In genomic region chr16:15444264-15444663, GRCh38 we compare ENCODE assay signal across 32 cellular contexts. TPM values are rescaled to one million over a fixed set of nuclear protein-coding genes. Genes with fewer than 3 reads are reported as not detected.
"Had no signal": no experiment of that assay in that cellular context is flagged by ENCODE, and none has a peak within 500 bp of the region (broad histone marks: within the 10 kb centered on the region; RNA-seq: fewer than 3 reads in every experiment).

No MANE protein-coding gene starts in this region.

- H3K4me1 Mint-ChIP-seq: activated CD4-positive, alpha-beta memory T cell treated with anti-CD3 and anti-CD28 coated beads, Interleukin-2, amount 10 ng/mL, durations not matched to agents 7 days and 5 days; activated CD4-positive, alpha-beta T cell treated with anti-CD3 and anti-CD28 coated beads, Interleukin-2, amount 10 ng/mL, durations not matched to agents 7 days and 5 days; activated naive CD4-positive, alpha-beta T cell treated with anti-CD3 and anti-CD28 coated beads, Interleukin-2, amount 10 ng/mL, durations not matched to agents 7 days and 5 days; central memory CD8-positive, alpha-beta T cell; T-helper 17 cell had no signal

- FAIRE-seq: astrocyte, bronchial epithelial cell had no signal

- H3K9me3 Mint-ChIP-seq: activated T-cell treated with anti-CD3 and anti-CD28 coated beads, Interleukin-2, amount 50 U/mL, for 24 hours; effector memory CD8-positive, alpha-beta T cell had no signal

- H3K27me3 ChIP-seq: brain microvascular endothelial cell, esophagus squamous epithelium, gastroesophageal sphincter, heart right ventricle had no signal

- DNase-seq: activated CD4-positive, alpha-beta memory T cell treated with anti-CD3 and anti-CD28 coated beads, Interleukin-2, amount 10 ng/mL, durations not matched to agents 7 days and 5 days; activated CD4-positive, alpha-beta T cell treated with anti-CD3 and anti-CD28 coated beads for 4 hours; activated CD4-positive, alpha-beta T cell treated with anti-CD3 and anti-CD28 coated beads, Interleukin-2, amount 10 ng/mL, durations not matched to agents 7 days and 5 days; activated CD4-positive, alpha-beta T cell treated with anti-CD3 and anti-CD28 coated beads, Interleukin-2, amount 50 U/mL, for 4 hours; activated CD4-positive, CD25-positive, alpha-beta regulatory T cell; activated CD4-positive, CD25-positive, alpha-beta regulatory T cell treated with anti-CD3 and anti-CD28 coated beads, Interleukin-2, amount 50 U/mL, for 72 hours; activated CD8-positive, alpha-beta memory T cell treated with anti-CD3 and anti-CD28 coated beads, Interleukin-2, amount 50 U/mL, for 48 hours; activated gamma-delta T cell; activated naive CD4-positive, alpha-beta T cell; activated naive CD4-positive, alpha-beta T cell treated with anti-CD3 and anti-CD28 coated beads, Interleukin-2, amount 10 ng/mL, durations not matched to agents 7 days and 5 days; activated naive CD8-positive, alpha-beta T cell treated with anti-CD3 and anti-CD28 coated beads, Interleukin-2, amount 10 ng/mL, durations not matched to agents 7 days and 5 days; activated T-cell treated with anti-CD3 and anti-CD28 coated beads for 4 hours; activated T-cell treated with anti-CD3 and anti-CD28 coated beads, Interleukin-2, amount 50 U/mL, for 24 hours; activated T-cell treated with anti-CD3 and anti-CD28 coated beads, Interleukin-2, amount 50 U/mL, for 72 hours; brain microvascular endothelial cell; cortex of kidney; dermis blood vessel endothelial cell; effector CD4-positive, alpha-beta T cell; effector memory CD8-positive, alpha-beta T cell; esophagus squamous epithelium; foreskin melanocyte; heart right ventricle; T-helper 1 cell; T-helper 17 cell; T1000; WERI-Rb-1 had no signal

- H3K9me3 ChIP-seq: gastroesophageal sphincter had no signal

- H3K27ac ChIP-seq: brain microvascular endothelial cell, esophagus squamous epithelium, gastroesophageal sphincter, heart right ventricle, WERI-Rb-1 had no signal

- ATAC-seq: activated naive CD4-positive, alpha-beta T cell treated with anti-CD3 and anti-CD28 coated beads, Interleukin-2, amount 50 U/mL, for 72 hours; activated T-cell treated with anti-CD3 and anti-CD28 coated beads, Interleukin-2, amount 50 U/mL, for 72 hours; effector memory CD8-positive, alpha-beta T cell; gastroesophageal sphincter; heart right ventricle; T-helper 17 cell had no signal

- H3K27ac Mint-ChIP-seq: activated CD4-positive, alpha-beta memory T cell treated with anti-CD3 and anti-CD28 coated beads, Interleukin-2, amount 10 ng/mL, durations not matched to agents 7 days and 5 days; activated CD4-positive, alpha-beta T cell treated with anti-CD3 and anti-CD28 coated beads, Interleukin-2, amount 10 ng/mL, durations not matched to agents 7 days and 5 days; activated naive CD4-positive, alpha-beta T cell treated with anti-CD3 and anti-CD28 coated beads, Interleukin-2, amount 10 ng/mL, durations not matched to agents 7 days and 5 days; activated naive CD4-positive, alpha-beta T cell treated with anti-CD3 and anti-CD28 coated beads, Interleukin-2, amount 50 U/mL, for 72 hours; activated naive CD8-positive, alpha-beta T cell treated with anti-CD3 and anti-CD28 coated beads, Interleukin-2, amount 10 ng/mL, durations not matched to agents 7 days and 5 days; activated T-cell treated with anti-CD3 and anti-CD28 coated beads, Interleukin-2, amount 50 U/mL, for 24 hours; activated T-cell treated with anti-CD3 and anti-CD28 coated beads, Interleukin-2, amount 50 U/mL, for 72 hours; effector memory CD8-positive, alpha-beta T cell; T-helper 17 cell; T-helper 2 cell treated with Interferon-gamma antibody and Interleukin-4, amounts not matched to agents 5 μg/mL and 100 μg/mL, for 36 hours had no signal

- H3K4me3 ChIP-seq: esophagus squamous epithelium, gastroesophageal sphincter, heart right ventricle had no signal

- H3K4me3 Mint-ChIP-seq: activated CD4-positive, alpha-beta memory T cell treated with anti-CD3 and anti-CD28 coated beads, Interleukin-2, amount 10 ng/mL, durations not matched to agents 7 days and 5 days; activated CD4-positive, alpha-beta T cell treated with anti-CD3 and anti-CD28 coated beads, Interleukin-2, amount 10 ng/mL, durations not matched to agents 7 days and 5 days; activated naive CD4-positive, alpha-beta T cell treated with anti-CD3 and anti-CD28 coated beads, Interleukin-2, amount 10 ng/mL, durations not matched to agents 7 days and 5 days; activated naive CD8-positive, alpha-beta T cell treated with anti-CD3 and anti-CD28 coated beads, Interleukin-2, amount 10 ng/mL, durations not matched to agents 7 days and 5 days; activated T-cell treated with anti-CD3 and anti-CD28 coated beads, Interleukin-2, amount 50 U/mL, for 24 hours; activated T-cell treated with anti-CD3 and anti-CD28 coated beads, Interleukin-2, amount 50 U/mL, for 72 hours; central memory CD8-positive, alpha-beta T cell; effector memory CD8-positive, alpha-beta T cell; T-helper 17 cell; T-helper 2 cell treated with Interferon-gamma antibody and Interleukin-4, amounts not matched to agents 5 μg/mL and 100 μg/mL, for 36 hours had no signal

- H3K36me3 ChIP-seq: brain microvascular endothelial cell, esophagus squamous epithelium, heart right ventricle, WERI-Rb-1 had no signal

- H3K36me3 Mint-ChIP-seq: activated naive CD4-positive, alpha-beta T cell treated with anti-CD3 and anti-CD28 coated beads, Interleukin-2, amount 10 ng/mL, durations not matched to agents 7 days and 5 days had no signal

- H3K27me3 Mint-ChIP-seq: activated CD4-positive, alpha-beta memory T cell treated with anti-CD3 and anti-CD28 coated beads, Interleukin-2, amount 10 ng/mL, durations not matched to agents 7 days and 5 days; activated T-cell treated with anti-CD3 and anti-CD28 coated beads, Interleukin-2, amount 50 U/mL, for 24 hours; central memory CD8-positive, alpha-beta T cell; effector memory CD8-positive, alpha-beta T cell had no signal

RNA-seq across cellular contexts. Expression of gene MPV17L, which starts 48.7 kb away (rescaled TPM):
- total RNA-seq: activated CD4-positive, alpha-beta memory T cell treated with anti-CD3 and anti-CD28 coated beads, Interleukin-2, amount 10 ng/mL, durations not matched to agents 7 days and 5 days; activated CD4-positive, alpha-beta T cell treated with anti-CD3 and anti-CD28 coated beads, Interleukin-2, amount 10 ng/mL, durations not matched to agents 7 days and 5 days; activated naive CD4-positive, alpha-beta T cell treated with anti-CD3 and anti-CD28 coated beads, Interleukin-2, amount 50 U/mL, for 72 hours; activated naive CD8-positive, alpha-beta T cell treated with anti-CD3 and anti-CD28 coated beads, Interleukin-2, amount 10 ng/mL, durations not matched to agents 7 days and 5 days; T-helper 17 cell had no signal
